In the genomic region with DNA sequence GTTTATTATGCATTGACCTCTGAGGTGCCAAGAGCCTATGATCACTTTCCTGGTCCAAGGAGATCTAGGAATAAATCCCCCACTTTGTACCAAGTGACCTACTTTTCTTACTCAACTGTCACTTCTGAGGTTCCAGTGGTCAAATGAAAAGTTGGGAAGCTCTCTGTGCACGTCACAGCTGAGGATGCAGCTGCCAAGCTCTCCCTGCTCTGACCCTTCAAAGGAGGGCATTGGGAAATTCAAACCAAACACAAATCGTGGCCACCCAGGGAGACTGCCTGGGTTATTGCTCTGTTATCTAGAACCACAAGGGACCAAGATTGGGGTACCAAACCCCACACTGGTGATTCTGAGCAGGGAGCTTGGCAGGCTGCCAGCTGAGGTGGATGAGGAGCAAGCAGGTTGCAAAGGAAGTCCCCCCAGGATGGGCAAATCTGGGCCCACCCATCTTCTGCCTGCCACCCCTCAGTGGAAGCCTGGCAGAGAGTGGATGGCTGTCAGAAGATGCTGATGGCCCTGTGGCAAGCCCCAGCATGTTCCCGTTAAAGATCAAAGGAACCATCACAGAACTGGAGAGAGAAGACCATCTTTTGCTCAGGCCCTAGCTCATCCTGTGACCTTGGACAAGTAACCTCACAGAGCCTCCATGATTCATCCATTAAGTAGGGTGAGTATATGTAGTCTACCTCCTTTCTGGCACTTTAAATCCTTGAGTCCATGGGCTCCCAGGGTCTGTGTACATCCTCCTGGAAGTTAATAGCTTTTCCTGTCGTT, we compare ENCODE assay signal across 1 cellular context.
TF ChIP-seq lines count a peak whose summit lies in the region.

No MANE protein-coding gene starts in this region.

TF ChIP-seq in liver, 16 proteins besides CTCF, POLR2A, EP300 and RAD21 (continued from another document):
- TF ChIP-seq, protein P1, sequence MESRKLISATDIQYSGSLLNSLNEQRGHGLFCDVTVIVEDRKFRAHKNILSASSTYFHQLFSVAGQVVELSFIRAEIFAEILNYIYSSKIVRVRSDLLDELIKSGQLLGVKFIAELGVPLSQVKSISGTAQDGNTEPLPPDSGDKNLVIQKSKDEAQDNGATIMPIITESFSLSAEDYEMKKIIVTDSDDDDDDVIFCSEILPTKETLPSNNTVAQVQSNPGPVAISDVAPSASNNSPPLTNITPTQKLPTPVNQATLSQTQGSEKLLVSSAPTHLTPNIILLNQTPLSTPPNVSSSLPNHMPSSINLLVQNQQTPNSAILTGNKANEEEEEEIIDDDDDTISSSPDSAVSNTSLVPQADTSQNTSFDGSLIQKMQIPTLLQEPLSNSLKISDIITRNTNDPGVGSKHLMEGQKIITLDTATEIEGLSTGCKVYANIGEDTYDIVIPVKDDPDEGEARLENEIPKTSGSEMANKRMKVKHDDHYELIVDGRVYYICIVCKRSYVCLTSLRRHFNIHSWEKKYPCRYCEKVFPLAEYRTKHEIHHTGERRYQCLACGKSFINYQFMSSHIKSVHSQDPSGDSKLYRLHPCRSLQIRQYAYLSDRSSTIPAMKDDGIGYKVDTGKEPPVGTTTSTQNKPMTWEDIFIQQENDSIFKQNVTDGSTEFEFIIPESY (IDR thresholded peaks at IDR 0.05) = no peak
- TF ChIP-seq FOXA2 (IDR thresholded peaks at IDR 0.05) = no peak
- peak; percentile 77 to 85 for TF ChIP-seq RXRA (IDR thresholded peaks at IDR 0.05)
- peak; percentile 45 for TF ChIP-seq YY1 (IDR thresholded peaks at IDR 0.05)
- TF ChIP-seq, protein P2, sequence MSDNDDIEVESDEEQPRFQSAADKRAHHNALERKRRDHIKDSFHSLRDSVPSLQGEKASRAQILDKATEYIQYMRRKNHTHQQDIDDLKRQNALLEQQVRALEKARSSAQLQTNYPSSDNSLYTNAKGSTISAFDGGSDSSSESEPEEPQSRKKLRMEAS (IDR thresholded peaks at IDR 0.05) = peak; percentile 9
- TF ChIP-seq, protein P3, sequence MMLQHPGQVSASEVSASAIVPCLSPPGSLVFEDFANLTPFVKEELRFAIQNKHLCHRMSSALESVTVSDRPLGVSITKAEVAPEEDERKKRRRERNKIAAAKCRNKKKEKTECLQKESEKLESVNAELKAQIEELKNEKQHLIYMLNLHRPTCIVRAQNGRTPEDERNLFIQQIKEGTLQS (IDR thresholded peaks at IDR 0.05) = peak; percentile 21
- peak in 1 of 2 donors; percentile 12 for TF ChIP-seq EGR1 (IDR thresholded peaks at IDR 0.05; ENCODE audit: low read depth in 2 of 2)
